6 cellular contexts compared by ENCODE assay signal in the genomic region with DNA sequence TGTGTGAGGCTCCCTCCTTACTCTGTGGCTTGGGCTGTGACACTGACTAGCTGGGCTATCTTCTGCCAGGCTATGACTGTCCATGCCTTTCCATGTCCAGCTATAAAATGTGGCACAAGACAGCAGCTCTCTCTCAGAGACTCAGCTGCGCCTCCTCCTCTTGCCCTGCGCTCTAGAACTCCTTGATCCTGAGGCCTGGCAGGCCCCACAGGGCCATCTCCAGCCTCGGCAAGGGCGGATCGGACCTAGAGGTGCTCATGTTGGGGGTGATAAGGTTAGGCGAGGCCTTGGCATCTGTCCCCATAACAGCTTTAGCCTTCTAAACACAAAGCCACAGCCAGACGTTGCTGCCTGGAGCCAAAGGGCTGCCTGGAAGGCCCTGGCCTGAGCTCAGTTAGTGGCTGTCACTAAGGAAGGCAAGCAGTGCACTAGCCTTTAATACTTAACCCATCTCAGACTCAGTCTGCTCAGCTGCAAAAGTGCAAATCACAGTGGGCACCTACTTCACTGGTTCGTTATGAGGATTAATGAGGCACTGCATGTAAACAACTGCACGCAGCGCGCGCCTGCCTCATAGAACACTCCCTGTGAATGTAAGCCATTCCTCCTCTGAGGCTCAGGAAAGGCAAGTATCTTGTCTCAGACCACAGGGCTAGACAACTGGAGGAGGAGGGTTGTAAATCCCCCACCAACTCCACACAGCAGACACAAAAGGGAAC. TPM values are rescaled to one million over a fixed set of nuclear protein-coding genes. Genes with fewer than 3 reads are reported as not detected.
DNase-seq lines count a peak whose midpoint lies in the region; ATAC-seq and TF ChIP-seq lines count a peak whose summit lies in the region.

No MANE protein-coding gene starts in this region.

- CTCF ChIA-PET in activated CD4-positive, alpha-beta T cell treated with anti-CD3 and anti-CD28 coated beads for 36 hours (lab: Charles Lee) = no interaction called here

- no peaks in the 10 kb centered on the region for H3K27me3 Mint-ChIP-seq in activated CD4-positive, alpha-beta T cell treated with anti-CD3 and anti-CD28 coated beads for 36 hours
- no peaks in the 10 kb centered on the region for H3K27me3 Mint-ChIP-seq in effector memory CD8-positive, alpha-beta T cell

- 11 to 45% methylated on average over 12 of the region's 12 CpGs for WGBS in sigmoid colon, 2 donors

- H3K27me3 ChIP-seq in sigmoid colon = no peaks in the 10 kb centered on the region

- no peaks in the 10 kb centered on the region for H3K9me3 ChIP-seq in sigmoid colon

- peak overlapping the region; percentile 91 to 99 (median 94) for H3K4me3 ChIP-seq in sigmoid colon

- H3K4me1 ChIP-seq in sigmoid colon = peaks cover 0 to 51% (median 43%) of the 10 kb centered on the region in 4 donors

- peaks cover 42% of the 10 kb centered on the region for H3K4me1 Mint-ChIP-seq in activated CD4-positive, alpha-beta T cell treated with anti-CD3 and anti-CD28 coated beads for 36 hours
- H3K4me1 Mint-ChIP-seq in effector memory CD8-positive, alpha-beta T cell (ENCODE audit: low read depth in 2 of 2) = peaks cover 55 to 62% of the 10 kb centered on the region in 2 donors

- no peak for ATAC-seq in activated CD4-positive, alpha-beta T cell treated with anti-CD3 and anti-CD28 coated beads for 36 hours
- no peak for ATAC-seq in effector memory CD8-positive, alpha-beta T cell (replicated peaks)
- ATAC-seq in GM21717 (IDR thresholded peaks at IDR 0.05; ENCODE audit: unreplicated experiment) = no peak

- no peak for DNase-seq in activated CD4-positive, alpha-beta T cell treated with anti-CD3 and anti-CD28 coated beads for 36 hours
- no peak for DNase-seq in activated CD4-positive, alpha-beta T cell treated with anti-CD3 and anti-CD28 coated beads for 1 hour
- no peak for DNase-seq in effector memory CD8-positive, alpha-beta T cell
- DNase-seq in sigmoid colon = peak; percentile 70
- no peak for DNase-seq in stimulated activated CD4-positive, alpha-beta T cell treated with anti-CD3 and anti-CD28 coated beads, Interleukin-4, amount 100 ng/mL, for 1 hour

- H3K9me3 Mint-ChIP-seq in activated CD4-positive, alpha-beta T cell treated with anti-CD3 and anti-CD28 coated beads for 36 hours (ENCODE audit: low read depth) = no peaks in the 10 kb centered on the region
- H3K9me3 Mint-ChIP-seq in effector memory CD8-positive, alpha-beta T cell = no peaks in the 10 kb centered on the region

- no peak for TF ChIP-seq EP300 in sigmoid colon (IDR thresholded peaks at IDR 0.05)

- H3K4me3 Mint-ChIP-seq in activated CD4-positive, alpha-beta T cell treated with anti-CD3 and anti-CD28 coated beads for 36 hours = peak overlapping the region; percentile 95
- peak overlapping the region; percentile 98 to 99 for H3K4me3 Mint-ChIP-seq in effector memory CD8-positive, alpha-beta T cell

- peak overlapping the region; percentile 98 for H3K27ac Mint-ChIP-seq in activated CD4-positive, alpha-beta T cell treated with anti-CD3 and anti-CD28 coated beads for 36 hours
- H3K27ac Mint-ChIP-seq in effector memory CD8-positive, alpha-beta T cell = peak overlapping the region; percentile 90 to 95

- peaks cover 0 to 16% (median 7%) of the 10 kb centered on the region in 4 donors for H3K36me3 ChIP-seq in sigmoid colon

- intact Hi-C loops in activated CD4-positive, alpha-beta T cell treated with anti-CD3 and anti-CD28 coated beads for 36 hours (cut with DNase I, micrococcal nuclease) = loop anchor here (2.0 to 10.0 kb wide), 3 partner anchors 507 to 767 kb away; partner anchors contain the start of genes MIF (in 1 of the 2) and SMARCB1 (in 1 of the 2)
- intact Hi-C loops in sigmoid colon (cut with DNase I) = loop anchor here (2.0 kb wide), 1 partner anchor 39 kb away; the partner anchor contains the start of gene LRRC75B

- no peak for TF ChIP-seq POLR2A in sigmoid colon (IDR thresholded peaks at IDR 0.05)

- H3K36me3 Mint-ChIP-seq in activated CD4-positive, alpha-beta T cell treated with anti-CD3 and anti-CD28 coated beads for 36 hours (ENCODE audit: low read depth) = peaks cover 33% of the 10 kb centered on the region
- H3K36me3 Mint-ChIP-seq in effector memory CD8-positive, alpha-beta T cell (ENCODE audit: insufficient read depth) = peaks cover 25% of the 10 kb centered on the region

- TF ChIP-seq CTCF in sigmoid colon (IDR thresholded peaks at IDR 0.05) = no peak

- POLR2A ChIA-PET in activated CD4-positive, alpha-beta T cell treated with anti-CD3 and anti-CD28 coated beads for 36 hours (lab: Charles Lee) = interaction anchor here (0.7 to 1.9 kb wide), 3 partner anchors 24 to 127 kb away, joined by 3 to 4 read pairs (median 4); no protein-coding TSS in a partner anchor

- H3K27ac ChIP-seq in sigmoid colon = peak overlapping the region; percentile 99

RNA-seq across cellular contexts. Expression of gene GUCD1, which starts 1.2 kb away (rescaled TPM):
- total RNA-seq in activated CD4-positive, alpha-beta T cell treated with anti-CD3 and anti-CD28 coated beads for 36 hours = 100 to 1,000 TPM; 109 to 124 TPM
- total RNA-seq in sigmoid colon = 10 to 100 TPM; 85.6 to 98.6 (median 89.4) TPM
- polyA plus RNA-seq in sigmoid colon = 100 to 1,000 TPM; 153 to 301 (median 160) TPM

RNA-seq across cellular contexts. Expression of gene SNRPD3, which starts 2.0 kb away (rescaled TPM):
- total RNA-seq in activated CD4-positive, alpha-beta T cell treated with anti-CD3 and anti-CD28 coated beads for 36 hours = 100 to 1,000 TPM; 156 to 232 TPM
- total RNA-seq in sigmoid colon = 100 to 1,000 TPM; 104 to 156 (median 133) TPM
- 100 to 1,000 TPM; 111 to 159 (median 146) TPM for polyA plus RNA-seq in sigmoid colon

RNA-seq across cellular contexts. Expression of gene LRRC75B, which starts 39.1 kb away (rescaled TPM):
- total RNA-seq in activated CD4-positive, alpha-beta T cell treated with anti-CD3 and anti-CD28 coated beads for 36 hours = under 1 TPM; 0.56 to 0.98 TPM
- total RNA-seq in sigmoid colon = 10 to 100 TPM; 11.1 to 18.6 (median 13.8) TPM
- polyA plus RNA-seq in sigmoid colon = 10 to 100 TPM in 1 of 3 donors, 1 to 10 TPM in 2; 2.5 to 14.4 (median 8.1) TPM

RNA-seq across cellular contexts. Expression of gene GGT1, which starts 49.2 kb away (rescaled TPM):
- 10 to 100 TPM; 32.4 to 34.9 TPM for total RNA-seq in activated CD4-positive, alpha-beta T cell treated with anti-CD3 and anti-CD28 coated beads for 36 hours
- total RNA-seq in sigmoid colon = 1 to 10 TPM; 2.9 to 5.4 (median 3.7) TPM
- 10 to 100 TPM; 12.6 to 33.1 (median 26.7) TPM for polyA plus RNA-seq in sigmoid colon

RNA-seq across cellular contexts. Expression of gene UPB1, which starts 58.6 kb away (rescaled TPM):
- under 1 TPM; 0.16 to 0.28 TPM for total RNA-seq in activated CD4-positive, alpha-beta T cell treated with anti-CD3 and anti-CD28 coated beads for 36 hours
- total RNA-seq in sigmoid colon = under 1 TPM in 2 of 4 donors, not detected in 2; 0.36 to 0.83 TPM
- under 1 TPM in 1 of 3 donors, not detected in 2; 0.28 TPM for polyA plus RNA-seq in sigmoid colon

Comparison
In these comparisons a context has a peak if more than half of its experiments do, and no peak if none do; other contexts are left out.
1. RNA of gene LRRC75B, which starts 39.1 kb away (total RNA-seq): 11.1 to 18.6 TPM in sigmoid colon; 0.56 to 0.98 TPM in activated CD4-positive, alpha-beta T cell treated with anti-CD3 and anti-CD28 coated beads for 36 hours; every median in the first group is over 4 times any median in the second.